Comparison of ENCODE assay signal across 1 cellular context in the genomic region with DNA sequence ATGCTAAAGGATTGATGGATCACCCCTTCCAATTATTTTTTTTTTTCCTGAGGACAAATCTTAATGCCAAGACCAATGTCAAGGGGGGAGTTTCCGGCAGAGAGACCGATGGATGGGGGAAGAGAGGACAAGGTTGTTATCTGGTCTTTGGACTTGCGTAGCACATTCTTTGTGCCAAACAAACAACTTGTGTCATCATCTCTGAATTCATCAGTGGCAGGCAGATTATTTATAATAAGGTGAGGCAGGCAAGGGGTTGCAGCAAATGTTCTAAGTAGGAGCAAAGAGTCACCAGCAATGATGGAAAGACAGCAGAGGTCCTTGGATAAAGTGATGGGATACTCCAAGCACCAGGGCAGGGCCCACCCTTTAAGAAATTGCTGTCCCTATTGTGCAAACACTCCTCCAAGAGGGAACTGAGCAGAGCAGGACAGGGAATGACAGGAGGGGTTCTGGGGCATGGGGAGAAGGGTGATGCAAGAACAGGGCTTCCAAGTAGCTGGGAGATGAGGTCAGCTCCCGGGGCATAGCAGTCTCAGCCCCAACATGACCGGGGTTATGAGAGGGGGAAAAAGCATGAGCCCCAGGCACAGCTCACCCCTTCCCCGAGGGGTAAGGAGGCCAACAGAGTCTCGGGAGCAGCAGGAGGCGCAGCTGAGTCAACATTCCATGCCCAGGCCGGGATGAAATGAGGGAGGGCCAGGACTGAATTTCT.
TF ChIP-seq lines count a peak whose summit lies in the region.

No MANE protein-coding gene starts in this region.

TF ChIP-seq in IMR-90, 13 proteins besides CTCF, POLR2A, EP300 and RAD21:
- TF ChIP-seq CEBPB (IDR thresholded peaks at IDR 0.05; ENCODE audit: low read depth, low read length) (0 out of 2 replicates have a peak, but pooled peaks have one; percentile 58), MAZ (IDR thresholded peaks at IDR 0.05; ENCODE audit: borderline replicate concordance, low read depth, low read length) (no peak), MXI1 (IDR thresholded peaks at IDR 0.05; ENCODE audit: borderline replicate concordance, low read depth, low read length) (no peak)
